Comparison of ENCODE assay signal across 20 cellular contexts in genomic region chr11:129804012-129804411, GRCh38.
DNase-seq lines count a peak whose midpoint lies in the region; ATAC-seq and TF ChIP-seq lines count a peak whose summit lies in the region.
"Had no signal": no experiment of that assay in that cellular context is flagged by ENCODE, and none has a peak within 500 bp of the region (broad histone marks: within the 10 kb centered on the region; RNA-seq: fewer than 3 reads in every experiment).

No MANE protein-coding gene starts in this region.

- peaks cover 14% of the 10 kb centered on the region for H3K27me3 Mint-ChIP-seq in stimulated activated naive CD8-positive, alpha-beta T cell treated with anti-CD3 and anti-CD28 coated beads, Interleukin-15, amount 100 ng/mL, for 72 hours

- no peak overlapping the region for H3K4me3 ChIP-seq in epithelial cell of esophagus (ENCODE audit: low read length)
- H3K4me3 ChIP-seq: body of pancreas, coronary artery, HAP-1, right lobe of liver, tibial nerve had no signal

- peaks cover 36% of the 10 kb centered on the region for H3K4me1 Mint-ChIP-seq in stimulated activated naive CD8-positive, alpha-beta T cell treated with anti-CD3 and anti-CD28 coated beads, Interleukin-15, amount 100 ng/mL, for 72 hours
- H3K4me1 Mint-ChIP-seq: memory B cell, natural killer cell had no signal

- TF ChIP-seq CTCF in epithelial cell of esophagus (IDR thresholded peaks at IDR 0.05; ENCODE audit: insufficient read depth, low read depth, low read length, missing control alignments), result no peak

- H3K9me3 Mint-ChIP-seq in stimulated activated naive CD8-positive, alpha-beta T cell treated with anti-CD3 and anti-CD28 coated beads, Interleukin-15, amount 100 ng/mL, for 72 hours, result peaks cover 34 to 37% of the 10 kb centered on the region in 2 donors

- H3K27ac Mint-ChIP-seq in stimulated activated naive CD8-positive, alpha-beta T cell treated with anti-CD3 and anti-CD28 coated beads, Interleukin-15, amount 100 ng/mL, for 72 hours, result no peak overlapping the region
- H3K27ac Mint-ChIP-seq: memory B cell; natural killer cell; stimulated activated effector memory CD8-positive, alpha-beta T cell treated with anti-CD3 and anti-CD28 coated beads, Interleukin-12 subunit alpha, Interleukin-12 subunit beta, amount 100 ng/mL, for 72 hours had no signal

- H3K4me3 Mint-ChIP-seq in stimulated activated naive CD8-positive, alpha-beta T cell treated with anti-CD3 and anti-CD28 coated beads, Interleukin-15, amount 100 ng/mL, for 72 hours, result peak overlapping the region; percentile 32 to 49
- H3K4me3 Mint-ChIP-seq: memory B cell; natural killer cell; stimulated activated effector memory CD8-positive, alpha-beta T cell treated with anti-CD3 and anti-CD28 coated beads, Interleukin-12 subunit alpha, Interleukin-12 subunit beta, amount 100 ng/mL, for 72 hours had no signal

- ATAC-seq in stimulated activated naive CD8-positive, alpha-beta T cell treated with anti-CD3 and anti-CD28 coated beads, Interleukin-15, amount 100 ng/mL, for 72 hours, result no peak
- no peak for ATAC-seq in stimulated activated naive CD8-positive, alpha-beta T cell treated with anti-CD3 and anti-CD28 coated beads, Interleukin-15, Interleukin-2, amounts not matched to agents 100 U/mL and 50 U/mL, for 24 hours
- ATAC-seq in HG03196 (IDR thresholded peaks at IDR 0.05; ENCODE audit: unreplicated experiment), result no peak
- ATAC-seq: body of pancreas; natural killer cell; right lobe of liver; stimulated activated effector memory CD8-positive, alpha-beta T cell treated with anti-CD3 and anti-CD28 coated beads, Interleukin-12 subunit alpha, Interleukin-12 subunit beta, amount 100 ng/mL, for 72 hours had no signal

- DNase-seq in DMS53 (lab: John Stamatoyannopoulos, UW), result peak; percentile 29
- no peak for DNase-seq in DMS53 treated with DMSO at 0.1 percent for 48 hours (lab: John Stamatoyannopoulos, UW; ENCODE audit: unreplicated experiment)
- DNase-seq in stimulated activated naive CD8-positive, alpha-beta T cell treated with anti-CD3 and anti-CD28 coated beads, Interleukin-15, amount 100 ng/mL, for 72 hours, result no peak
- DNase-seq in stimulated activated naive CD8-positive, alpha-beta T cell treated with anti-CD3 and anti-CD28 coated beads, Interleukin-15, Interleukin-2, amounts not matched to agents 100 U/mL and 50 U/mL, for 24 hours, result no peak
- peak; percentile 41 for DNase-seq in epithelial cell of esophagus (ENCODE audit: low read depth)
- DNase-seq in NCI-H1105 (lab: John Stamatoyannopoulos, UW), result no peak
- no peak for DNase-seq in SIG-M5 (lab: John Stamatoyannopoulos, UW)
- DNase-seq: body of pancreas, foreskin melanocyte, GDM1, natural killer cell, NCI-H1417, NCI-H524 treated with DMSO at 0.1 percent for 48 hours, right lobe of liver had no signal

Comparison
In these comparisons a context has a peak if more than half of its experiments do, and no peak if none do; other contexts are left out.
1. DNase-seq: peak in DMS53 (single experiment) and epithelial cell of esophagus (single experiment); none in DMS53 treated with DMSO at 0.1 percent for 48 hours (single experiment), stimulated activated naive CD8-positive, alpha-beta T cell treated with anti-CD3 and anti-CD28 coated beads, Interleukin-15, amount 100 ng/mL, for 72 hours (0 of 2), stimulated activated naive CD8-positive, alpha-beta T cell treated with anti-CD3 and anti-CD28 coated beads, Interleukin-15, Interleukin-2, amounts not matched to agents 100 U/mL and 50 U/mL, for 24 hours (single experiment), NCI-H1105 (single experiment) and SIG-M5 (single experiment).